Comparison of ENCODE assay signal across 8 cellular contexts in the genomic region with DNA sequence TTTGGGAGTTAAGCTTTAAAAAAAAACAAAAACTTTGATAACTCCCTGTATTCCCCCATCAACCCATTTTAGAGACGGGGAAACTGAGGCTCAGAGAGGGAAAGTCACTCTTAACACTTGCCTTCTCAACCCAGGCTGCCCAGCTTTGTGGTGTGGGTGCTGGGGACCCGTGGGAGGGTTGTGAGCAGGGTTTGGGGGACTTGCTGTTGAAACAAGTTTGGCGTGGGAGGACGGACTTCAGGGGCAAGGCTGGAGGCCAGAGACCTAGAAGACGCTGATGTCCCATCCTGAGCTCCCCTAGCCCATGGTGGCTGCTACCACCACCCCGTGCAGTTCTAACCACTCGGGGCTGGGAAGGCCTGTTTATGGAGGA. TPM values are rescaled to one million over a fixed set of nuclear protein-coding genes. Genes with fewer than 3 reads are reported as not detected.
A peak's percentile ranks its signal among the peaks of the same experiment; 100 is the strongest.
DNase-seq lines count a peak whose midpoint lies in the region; ATAC-seq and TF ChIP-seq lines count a peak whose summit lies in the region.

No MANE protein-coding gene starts in this region.

- DNase-seq in SJCRH30 = no peak
- DNase-seq in epithelial cell of proximal tubule (ENCODE audit: low read depth) = no peak
- DNase-seq in sigmoid colon = no peak
- no peak for DNase-seq in stimulated activated naive CD4-positive, alpha-beta T cell treated with Interleukin-2 at 50 U/mL for 16 hours (lab: John Stamatoyannopoulos, UW)
- no peak for DNase-seq in NCI-H1092 (lab: John Stamatoyannopoulos, UW)

- H3K9me3 ChIP-seq in DOHH2 (ENCODE audit: control insufficient read depth, insufficient read depth, low read length) = no peaks in the 10 kb centered on the region
- no peaks in the 10 kb centered on the region for H3K9me3 ChIP-seq in SJCRH30 (replicated peaks)
- H3K9me3 ChIP-seq in sigmoid colon = no peaks in the 10 kb centered on the region

- H3F3A ChIP-seq in DOHH2 (ENCODE audit: control insufficient read depth, insufficient read depth) = no peaks in the 10 kb centered on the region

- no peak for TF ChIP-seq EP300 in sigmoid colon (IDR thresholded peaks at IDR 0.05)

- H3K27ac ChIP-seq in DOHH2 (ENCODE audit: low read depth, low read length) = no peak overlapping the region
- H3K27ac ChIP-seq in SJCRH30 = no peak overlapping the region
- peak overlapping the region; percentile 79 to 93 (median 92) for H3K27ac ChIP-seq in sigmoid colon

- H3K36me3 ChIP-seq in DOHH2 (ENCODE audit: control insufficient read depth, low read length) = peaks cover 4% of the 10 kb centered on the region; the same call in 1 of the 2 replicates
- H3K36me3 ChIP-seq in SJCRH30 = no peaks in the 10 kb centered on the region
- peaks cover 5 to 33% (median 11%) of the 10 kb centered on the region in 4 donors for H3K36me3 ChIP-seq in sigmoid colon

- peak overlapping the region; percentile 95 for H3K4me3 ChIP-seq in DOHH2 (ENCODE audit: low read length)
- peak overlapping the region; percentile 94; the same call in 1 of the 2 replicates for H3K4me3 ChIP-seq in SJCRH30
- H3K4me3 ChIP-seq in epithelial cell of proximal tubule (ENCODE audit: low read depth, low read length) = peak overlapping the region; percentile 9
- peak overlapping the region in 3 of 4 donors; percentile 76 to 94 (median 89) for H3K4me3 ChIP-seq in sigmoid colon

- 55 to 58% methylated on average over 7 of the region's 7 CpGs for WGBS in sigmoid colon, 2 donors

- H3K9me2 ChIP-seq in DOHH2 (replicated peaks; ENCODE audit: control insufficient read depth, low read length) = no peaks in the 10 kb centered on the region

- H3K4me1 ChIP-seq in DOHH2 (ENCODE audit: control insufficient read depth, low read length) = peaks cover 18% of the 10 kb centered on the region
- no peaks in the 10 kb centered on the region for H3K4me1 ChIP-seq in SJCRH30
- H3K4me1 ChIP-seq in sigmoid colon = peaks cover 0 to 29% (median 22%) of the 10 kb centered on the region in 4 donors

- TF ChIP-seq POLR2A in sigmoid colon (IDR thresholded peaks at IDR 0.05) = no peak

- TF ChIP-seq CTCF in DOHH2 (IDR thresholded peaks at IDR 0.05; ENCODE audit: low read depth, low read length, poor library complexity, severe bottlenecking) = no peak
- TF ChIP-seq CTCF in epithelial cell of proximal tubule (conservative IDR thresholded peaks at IDR 0.05; ENCODE audit: low read depth, low read length) = no peak
- no peak for TF ChIP-seq CTCF in sigmoid colon (IDR thresholded peaks at IDR 0.05)

- no peak for ATAC-seq in HG03457 (IDR thresholded peaks at IDR 0.05; ENCODE audit: unreplicated experiment)
- no peak for ATAC-seq in GM18498 (IDR thresholded peaks at IDR 0.05; ENCODE audit: unreplicated experiment)

- H3K27me3 ChIP-seq in DOHH2 (ENCODE audit: control insufficient read depth, low read length) (no peaks in the 10 kb centered on the region), SJCRH30 (no peaks in the 10 kb centered on the region), sigmoid colon (no peaks in the 10 kb centered on the region)

- peak overlapping the region; percentile 94 for H3K4me2 ChIP-seq in DOHH2 (ENCODE audit: low read length)

- peaks cover 27% of the 10 kb centered on the region for H3K79me2 ChIP-seq in DOHH2 (ENCODE audit: control insufficient read depth, low read length)

- intact Hi-C loops in sigmoid colon (cut with DNase I) = no loop called here

- peaks cover 5% of the 10 kb centered on the region; the same call in 1 of the 2 replicates for H4K20me1 ChIP-seq in DOHH2 (ENCODE audit: control insufficient read depth, insufficient read depth, low read depth, low read length)

RNA-seq across cellular contexts. Expression of a gene that starts 0.7 kb away (rescaled TPM):
- total RNA-seq in SJCRH30 (2014; rRNA removed; shearing (Covaris generic)) = 21.4 and 21.6 TPM in 2 replicates
- 35.0 and 38.9 TPM in 2 replicates for total RNA-seq in epithelial cell of proximal tubule
- 10 to 100 TPM; 15.5 to 23.9 (median 23.4) TPM for total RNA-seq in sigmoid colon
- polyA plus RNA-seq in sigmoid colon = 10 to 100 TPM in 1 of 3 donors, 1 to 10 TPM in 2; 6.2 to 20.5 (median 9.0) TPM

RNA-seq across cellular contexts. Expression of a gene that starts 20.7 kb away (rescaled TPM):
- 0.06 and 0.13 TPM in 2 replicates for total RNA-seq in SJCRH30 (2014; rRNA removed; shearing (Covaris generic))
- total RNA-seq in epithelial cell of proximal tubule (0.17 and 0.51 TPM in 2 replicates), sigmoid colon (1 to 10 TPM in 1 of 4 donors, under 1 TPM in 3; 0.36 to 3.6 (median 0.68) TPM)
- polyA plus RNA-seq in sigmoid colon = 1 to 10 TPM in 1 of 3 donors, under 1 TPM in 1, not detected in 1; 0.69 to 1.4 TPM

RNA-seq across cellular contexts. Expression of a gene that starts 42.1 kb away (rescaled TPM):
- 0.03 and 0.06 TPM in 2 replicates for total RNA-seq in SJCRH30 (2014; rRNA removed; shearing (Covaris generic))
- not detected in 2 replicates for total RNA-seq in epithelial cell of proximal tubule
- under 1 TPM in 2 of 4 donors, not detected in 2; under 0.01 to 0.83 TPM for total RNA-seq in sigmoid colon
- polyA plus RNA-seq in sigmoid colon = 1 to 10 TPM in 1 of 3 donors, not detected in 2; 1.0 TPM

RNA-seq across cellular contexts. Expression of a gene that starts 54.6 kb away (rescaled TPM):
- total RNA-seq in SJCRH30 (2014; rRNA removed; shearing (Covaris generic)) = 45.0 and 48.0 TPM in 2 replicates
- 125 and 135 TPM in 2 replicates for total RNA-seq in epithelial cell of proximal tubule
- 100 to 1,000 TPM; 105 to 148 (median 120) TPM for total RNA-seq in sigmoid colon
- 10 to 100 TPM; 61.3 to 85.9 (median 78.2) TPM for polyA plus RNA-seq in sigmoid colon

Comparison
In these comparisons a context has a peak if more than half of its experiments do, and no peak if none do; other contexts are left out.
1. H3K27ac ChIP-seq: peak in sigmoid colon (4 of 4); none in DOHH2 (single experiment) and SJCRH30 (single experiment).
2. H3K4me3 ChIP-seq: peak in every context shown above with its lines; median percentile 95 in DOHH2; 94 in SJCRH30; 89 in sigmoid colon; 9 in epithelial cell of proximal tubule.